22 cellular contexts compared by ENCODE assay signal in genomic region chr3:113354307-113354706, GRCh38.
DNase-seq lines count a peak whose midpoint lies in the region; ATAC-seq, FAIRE-seq and TF ChIP-seq lines count a peak whose summit lies in the region.
"Had no signal": no experiment of that assay in that cellular context is flagged by ENCODE, and none has a peak within 500 bp of the region (broad histone marks: within the 10 kb centered on the region; RNA-seq: fewer than 3 reads in every experiment).

No MANE protein-coding gene starts in this region.

- in situ Hi-C loops in HepG2 (cut with HindIII; ENCODE audit: extremely low pct_ligation_motif_present, low pct_unique_long_range_greater_than_20kb), result no loop called here

- no peak for TF ChIP-seq POLR2A in HepG2 (IDR thresholded peaks at IDR 0.05; ENCODE audit: insufficient read depth in 1 of 2, low read depth in 2 of 2, low read length in 2 of 2)
- TF ChIP-seq POLR2A in right lobe of liver (IDR thresholded peaks at IDR 0.05), result no peak
- TF ChIP-seq POLR2A in thyroid gland (IDR thresholded peaks at IDR 0.05), result no peak

- BruUV-seq in HepG2 (replicated peaks; lab: Mats Ljungman, UMichigan), result no TSS peak

- no peaks in the 10 kb centered on the region for H3K79me2 ChIP-seq in HepG2 (ENCODE audit: insufficient read depth, low read length)

- ATAC-seq in HepG2 (peak; percentile 40; the same call in 2 of the 3 replicates), right lobe of liver (no peak), HG03025 (IDR thresholded peaks at IDR 0.05; ENCODE audit: low FRiP score, unreplicated experiment) (no peak), GM18909 (IDR thresholded peaks at IDR 0.05; ENCODE audit: poor library complexity, unreplicated experiment) (no peak)
- ATAC-seq: effector memory CD8-positive, alpha-beta T cell; WTC11 had no signal

- DNase-seq in HepG2 (ENCODE audit: low spot score), result no peak
- DNase-seq in right lobe of liver, result no peak
- DNase-seq in RPMI7951 (ENCODE audit: low read depth), result peak; percentile 30
- DNase-seq in iris pigment epithelial cell (ENCODE audit: low read depth), result peak; percentile 10
- no peak for DNase-seq in T1000 (lab: John Stamatoyannopoulos, UW)
- DNase-seq in thyroid gland, result no peak
- DNase-seq: activated CD4-positive, alpha-beta T cell treated with anti-CD3 and anti-CD28 coated beads, Interleukin-2, amount 50 U/mL, for 48 hours; activated CD8-positive, alpha-beta memory T cell treated with anti-CD3 and anti-CD28 coated beads, Interleukin-2, amount 50 U/mL, for 48 hours; activated gamma-delta T cell; effector memory CD8-positive, alpha-beta T cell; naive B cell; NCI-H1436; NCI-H526 treated with DMSO at 0.1 percent for 48 hours; retina had no signal

- no peaks in the 10 kb centered on the region for H4K20me1 ChIP-seq in HepG2 (ENCODE audit: insufficient read depth, low read length)

- H3K9me3 ChIP-seq in HepG2 (ENCODE audit: low read length) (no peaks in the 10 kb centered on the region), right lobe of liver (no peaks in the 10 kb centered on the region), thyroid gland (no peaks in the 10 kb centered on the region)
- H3K9me3 ChIP-seq: esophagus muscularis mucosa, tibial nerve had no signal

- intact Hi-C loops in HepG2 (cut with micrococcal nuclease; ENCODE audit: unreplicated experiment), result no loop called here
- intact Hi-C loops in right lobe of liver (cut with DNase I), result no loop called here
- intact Hi-C loops in thyroid gland (cut with DNase I), result no loop called here

- H3K4me2 ChIP-seq in HepG2 (ENCODE audit: low read depth, low read length), result no peak overlapping the region

- TF ChIP-seq RAD21 in HepG2 (CRISPR knock-in tag; IDR thresholded peaks at IDR 0.05), result no peak

- no peak overlapping the region for H2AFZ ChIP-seq in HepG2 (ENCODE audit: low read length)

- H3K4me3 ChIP-seq in HepG2 (replicated peaks in 1 of 3; ENCODE audit: insufficient read depth in 1 of 3, low read depth in 2 of 3, low read length in 3 of 3), result no peak overlapping the region
- H3K4me3 ChIP-seq in right lobe of liver, result no peak overlapping the region
- no peak overlapping the region for H3K4me3 ChIP-seq in thyroid gland (replicated peaks in 1 of 3)
- H3K4me3 ChIP-seq: esophagus muscularis mucosa, SK-N-MC, tibial nerve had no signal

- CTCF ChIA-PET in HepG2 (lab: Yijun Ruan, JAX; ENCODE audit: low intra/inter-chr PET ratio, low total read pairs), result no interaction called here

- 89% methylated on average over 1 of the region's 1 CpG for WGBS in HepG2 (ENCODE audit: low lambda C conversion rate)
- no CpG with 5 or more reads among the region's 1 CpG for WGBS in right lobe of liver (ENCODE audit: insufficient coverage, low coverage, low lambda C conversion rate, missing lambda C conversion rate)
- WGBS in thyroid gland, 2 donors, result 100% methylated on average over 1 of the region's 1 CpG

- H3K27me3 ChIP-seq in HepG2 (ENCODE audit: control insufficient read depth in 1 of 2, insufficient read depth in 2 of 2, low read length in 2 of 2) (no peaks in the 10 kb centered on the region), right lobe of liver (no peaks in the 10 kb centered on the region), thyroid gland (no peaks in the 10 kb centered on the region)
- H3K27me3 ChIP-seq: esophagus muscularis mucosa, tibial nerve had no signal

- H3K4me1 ChIP-seq in HepG2 (ENCODE audit: insufficient read depth, low read length) (no peaks in the 10 kb centered on the region), right lobe of liver (no peaks in the 10 kb centered on the region), thyroid gland (no peaks in the 10 kb centered on the region)
- H3K4me1 ChIP-seq: esophagus muscularis mucosa, tibial nerve had no signal

- H3K36me3 ChIP-seq in HepG2 (replicated peaks in 1 of 2; ENCODE audit: control insufficient read depth in 1 of 2, insufficient read depth in 2 of 2, low read length in 2 of 2) (no peaks in the 10 kb centered on the region), right lobe of liver (no peaks in the 10 kb centered on the region), thyroid gland (no peaks in the 10 kb centered on the region)

- FAIRE-seq in HepG2 (lab: Jason Lieb, UNC), result no peak

- no peak for TF ChIP-seq CTCF in HepG2 (CRISPR knock-in tag; IDR thresholded peaks at IDR 0.05)
- no peak for TF ChIP-seq CTCF in right lobe of liver (IDR thresholded peaks at IDR 0.05)
- TF ChIP-seq CTCF in thyroid gland (IDR thresholded peaks at IDR 0.05), result no peak

- POLR2A ChIA-PET in HepG2 (lab: Yijun Ruan, JAX), result no interaction called here

- TF ChIP-seq EP300 in HepG2 (IDR thresholded peaks at IDR 0.05; ENCODE audit: low read depth in 2 of 2, low read length in 2 of 2) (no peak), HepG2 (CRISPR knock-in tag; IDR thresholded peaks at IDR 0.05; ENCODE audit: borderline replicate concordance) (no peak)

- no peak overlapping the region for H3K9ac ChIP-seq in HepG2 (ENCODE audit: insufficient read depth, low read depth, low read length)

- no peak overlapping the region for H3K27ac ChIP-seq in HepG2 (ENCODE audit: extremely low read length, insufficient read depth, low read length)
- H3K27ac ChIP-seq in right lobe of liver, result no peak overlapping the region
- no peak overlapping the region for H3K27ac ChIP-seq in thyroid gland
- H3K27ac ChIP-seq: C4-2B, esophagus muscularis mucosa, RWPE1, SK-N-MC, tibial nerve had no signal

TF ChIP-seq in HepG2, 621 proteins besides CTCF, POLR2A, EP300 and RAD21:
- TF ChIP-seq KDM3A (CRISPR knock-in tag; IDR thresholded peaks at IDR 0.05; ENCODE audit: low read depth), result no peak
- no peak for TF ChIP-seq NR2F1 (CRISPR knock-in tag; IDR thresholded peaks at IDR 0.05)
- TF ChIP-seq TBP (CRISPR knock-in tag; IDR thresholded peaks at IDR 0.05), result no peak
- no peak for TF ChIP-seq NFATC3 (CRISPR knock-in tag; IDR thresholded peaks at IDR 0.05)
- TF ChIP-seq TOE1 (CRISPR knock-in tag; IDR thresholded peaks at IDR 0.05), result no peak
- TF ChIP-seq ZMYM3 (CRISPR knock-in tag; IDR thresholded peaks at IDR 0.05), result no peak
- no peak for TF ChIP-seq ZXDC (CRISPR knock-in tag; IDR thresholded peaks at IDR 0.05)
- no peak for TF ChIP-seq ZNF530 (CRISPR knock-in tag; IDR thresholded peaks at IDR 0.05; ENCODE audit: low read depth)
- TF ChIP-seq TBX2 (CRISPR knock-in tag; IDR thresholded peaks at IDR 0.05; ENCODE audit: borderline replicate concordance), result no peak
- TF ChIP-seq ZNF44 (CRISPR knock-in tag; IDR thresholded peaks at IDR 0.05), result no peak
- TF ChIP-seq TP53 (CRISPR knock-in tag; conservative IDR thresholded peaks at IDR 0.05), result no peak
- no peak for TF ChIP-seq PRMT3 (CRISPR knock-in tag; IDR thresholded peaks at IDR 0.05; ENCODE audit: borderline replicate concordance, low read depth)
- TF ChIP-seq ZNF235 (CRISPR knock-in tag; IDR thresholded peaks at IDR 0.05; ENCODE audit: borderline replicate concordance), result no peak

Comparison
In these comparisons a context has a peak if more than half of its experiments do, and no peak if none do; other contexts are left out.
1. DNase-seq: peak in RPMI7951 (single experiment) and iris pigment epithelial cell (single experiment); none in HepG2 (single experiment), right lobe of liver (0 of 3), T1000 (single experiment) and thyroid gland (0 of 2).